Comparison of ENCODE assay signal across 20 cellular contexts in genomic region chr12:56385873-56386272, GRCh38. TPM values are rescaled to one million over a fixed set of nuclear protein-coding genes. Genes with fewer than 3 reads are reported as not detected.
DNase-seq lines count a peak whose midpoint lies in the region; TF ChIP-seq lines count a peak whose summit lies in the region.
"Had no signal": no experiment of that assay in that cellular context is flagged by ENCODE, and none has a peak within 500 bp of the region (broad histone marks: within the 10 kb centered on the region; RNA-seq: fewer than 3 reads in every experiment).

No MANE protein-coding gene starts in this region.

- CTCF ChIA-PET in MCF 10A (lab: Yijun Ruan, JAX) (interaction anchor here (0.6 kb wide), 1 partner anchor 12 kb away, joined by 3 read pairs; no protein-coding TSS in a partner anchor), HEK293T (lab: Yijun Ruan, JAX) (interaction anchor here (0.6 kb wide), 1 partner anchor 36 kb away, joined by 7 read pairs; no protein-coding TSS in a partner anchor)

- H3K4me3 ChIP-seq in breast epithelium (no peak overlapping the region), ovary (no peak overlapping the region)
- H3K4me3 ChIP-seq: ascending aorta, sigmoid colon had no signal

- no peaks in the 10 kb centered on the region for H3K9me3 ChIP-seq in breast epithelium
- H3K9me3 ChIP-seq in ovary, result no peaks in the 10 kb centered on the region
- H3K9me3 ChIP-seq: ascending aorta, neutrophil, sigmoid colon had no signal

- TF ChIP-seq CTCF in MCF 10A (IDR thresholded peaks at IDR 0.05; ENCODE audit: unreplicated experiment) (no peak), breast epithelium (IDR thresholded peaks at IDR 0.05) (no peak), ovary (IDR thresholded peaks at IDR 0.05) (no peak)

- H3K4me1 ChIP-seq in breast epithelium (no peaks in the 10 kb centered on the region), ovary (ENCODE audit: insufficient read depth) (no peaks in the 10 kb centered on the region)
- H3K4me1 ChIP-seq: ascending aorta, sigmoid colon had no signal

- BruUV-seq in MCF 10A (replicated peaks; lab: Mats Ljungman, UMichigan), result no TSS peak

- no peak overlapping the region for H3K27ac Mint-ChIP-seq in MCF 10A (ENCODE audit: low read depth, unreplicated experiment)

- no peaks in the 10 kb centered on the region for H3K9me3 Mint-ChIP-seq in MCF 10A (ENCODE audit: unreplicated experiment)

- H3K27me3 ChIP-seq in breast epithelium (no peaks in the 10 kb centered on the region), ovary (no peaks in the 10 kb centered on the region)
- H3K27me3 ChIP-seq: ascending aorta, neutrophil, sigmoid colon had no signal

- no peaks in the 10 kb centered on the region for H3K36me3 Mint-ChIP-seq in MCF 10A (ENCODE audit: insufficient read depth, unreplicated experiment)

- H3K27ac ChIP-seq in breast epithelium, result no peak overlapping the region
- no peak overlapping the region for H3K27ac ChIP-seq in ovary
- H3K27ac ChIP-seq: ascending aorta, neutrophil, sigmoid colon had no signal

- peak; percentile 68 for DNase-seq in MCF 10A (ENCODE audit: unreplicated experiment)
- DNase-seq in breast epithelium (ENCODE audit: low spot score in 2 of 2), result no peak
- DNase-seq in RPMI8226, result peak; percentile 63
- peak; percentile 7 for DNase-seq in iris pigment epithelial cell (ENCODE audit: low read depth)
- no peak for DNase-seq in ovary
- DNase-seq in activated T-cell treated with anti-CD3 and anti-CD28 coated beads, Interleukin-2, amount 50 U/mL, for 1 hour, result no peak
- DNase-seq in iPS-NIHi7 (ENCODE audit: extremely low spot score), result no peak
- DNase-seq in HEK293T (ENCODE audit: extremely low spot score), result no peak
- DNase-seq: activated CD4-positive, alpha-beta T cell treated with anti-CD3 and anti-CD28 coated beads for 1 hour; activated CD8-positive, alpha-beta memory T cell treated with anti-CD3 and anti-CD28 coated beads, Interleukin-2, amount 50 U/mL, for 4 hours; activated naive CD4-positive, alpha-beta T cell treated with Interleukin-2 at 50 U/mL for 16 hours; H7; NCI-H1930; sigmoid colon; stimulated activated CD4-positive, alpha-beta T cell treated with anti-CD3 and anti-CD28 coated beads, Interleukin-2, amount 100 ng/mL, for 24 hours had no signal

- TF ChIP-seq POLR2A in breast epithelium (IDR thresholded peaks at IDR 0.05) (no peak), ovary (IDR thresholded peaks at IDR 0.05) (no peak)

- WGBS in ovary, 3 donors, result 81 to 89% (median 86%) methylated on average over 1 of the region's 1 CpG

- intact Hi-C loops in MCF 10A (cut with micrococcal nuclease) (no loop called here), breast epithelium (cut with DNase I; ENCODE audit: low total_unique reads) (no loop called here), ovary (cut with DNase I) (no loop called here)

- no peaks in the 10 kb centered on the region for H3K27me3 Mint-ChIP-seq in MCF 10A (ENCODE audit: insufficient read depth, unreplicated experiment)

- POLR2A ChIA-PET in MCF 10A (lab: Yijun Ruan, JAX) (interaction anchor here (1.2 to 1.7 kb wide), 2 partner anchors 26 to 395 kb away, joined by 4 to 6 read pairs; partner anchors contain the start of gene STAT2), HEK293T (lab: Yijun Ruan, JAX) (interaction anchor here (1.9 kb wide), 1 partner anchor 26 kb away, joined by 5 read pairs; the partner anchor contains the start of gene STAT2)

- no peak for TF ChIP-seq EP300 in ovary (IDR thresholded peaks at IDR 0.05)

- no peak overlapping the region for H3K4me3 Mint-ChIP-seq in MCF 10A (ENCODE audit: unreplicated experiment)

- no peaks in the 10 kb centered on the region for H3K4me1 Mint-ChIP-seq in MCF 10A (ENCODE audit: insufficient read depth, unreplicated experiment)

- H3K36me3 ChIP-seq in breast epithelium, result no peaks in the 10 kb centered on the region
- H3K36me3 ChIP-seq in ovary, result no peaks in the 10 kb centered on the region
- H3K36me3 ChIP-seq: ascending aorta, neutrophil, sigmoid colon had no signal

TF ChIP-seq in HEK293T, 16 proteins besides CTCF, POLR2A, EP300 and RAD21:
- TF ChIP-seq ARNT (IDR thresholded peaks at IDR 0.05), result no peak
- TF ChIP-seq LEF1 (IDR thresholded peaks at IDR 0.05; ENCODE audit: borderline replicate concordance), result no peak
- TF ChIP-seq FOXA1 (IDR thresholded peaks at IDR 0.05), result no peak
- no peak for TF ChIP-seq NFRKB (IDR thresholded peaks at IDR 0.05)
- TF ChIP-seq HDGF (IDR thresholded peaks at IDR 0.05; ENCODE audit: borderline replicate concordance), result no peak
- TF ChIP-seq FOXK2 (IDR thresholded peaks at IDR 0.05), result no peak
- no peak for TF ChIP-seq ELF4 (IDR thresholded peaks at IDR 0.05)
- TF ChIP-seq ZNF384 (IDR thresholded peaks at IDR 0.05), result no peak
- no peak for TF ChIP-seq SUZ12 (IDR thresholded peaks at IDR 0.05)

RNA-seq across cellular contexts. Expression of gene APOF, which starts 23.2 kb away (rescaled TPM):
- total RNA-seq in MCF 10A (2022) (not detected in 2 replicates), breast epithelium (not detected), ovary (not detected)
- not detected for polyA plus RNA-seq in ovary
- total RNA-seq: ascending aorta, epithelial cell of proximal tubule, H7, sigmoid colon, SK-MEL-5, subcutaneous adipose tissue had no signal
- polyA plus RNA-seq: sigmoid colon had no signal

RNA-seq across cellular contexts. Expression of gene STAT2, which starts 26.0 kb away (rescaled TPM):
- total RNA-seq in MCF 10A (2022) (61.2 and 101 TPM in 2 replicates), breast epithelium (100 to 1,000 TPM; 198 to 207 (median 198) TPM), ovary (100 to 1,000 TPM in 3 of 7 donors, 10 to 100 TPM in 4; 81.5 to 161 (median 90.2) TPM)
- polyA plus RNA-seq in ovary, result 100 to 1,000 TPM in 1 of 2 donors, 10 to 100 TPM in 1; 56.1 to 122 TPM

RNA-seq across cellular contexts. Expression of gene IL23A, which starts 47.2 kb away (rescaled TPM):
- total RNA-seq in MCF 10A (2022), result 0.61 and 1.7 TPM in 2 replicates
- total RNA-seq in breast epithelium, result under 1 TPM in 1 of 3 donors, not detected in 2; 0.88 TPM
- total RNA-seq in ovary, result under 1 TPM in 2 of 7 donors, not detected in 5; 0.23 to 0.35 TPM
- polyA plus RNA-seq in ovary, result under 1 TPM in 1 of 2 donors, not detected in 1; 0.16 TPM
- total RNA-seq: ascending aorta, sigmoid colon had no signal

RNA-seq across cellular contexts. Expression of gene PAN2, which starts 52.1 kb away (rescaled TPM):
- 72.9 and 80.1 TPM in 2 replicates for total RNA-seq in MCF 10A (2022)
- 10 to 100 TPM; 44.3 to 84.4 (median 54.1) TPM for total RNA-seq in breast epithelium
- total RNA-seq in ovary, result 100 to 1,000 TPM in 1 of 7 donors, 10 to 100 TPM in 6; 41.0 to 103 (median 74.5) TPM
- 10 to 100 TPM; 44.2 to 67.2 TPM for polyA plus RNA-seq in ovary

Comparison
In these comparisons a context has a peak if more than half of its experiments do, and no peak if none do; other contexts are left out.
1. DNase-seq: peak in MCF 10A (single experiment), RPMI8226 (single experiment) and iris pigment epithelial cell (single experiment); none in breast epithelium (0 of 2), ovary (0 of 5), activated T-cell treated with anti-CD3 and anti-CD28 coated beads, Interleukin-2, amount 50 U/mL, for 1 hour (single experiment), iPS-NIHi7 (single experiment) and HEK293T (single experiment).